Comparison of ENCODE assay signal across 16 cellular contexts in genomic region chr1:1479547-1480483, GRCh38. TPM values are rescaled to one million over a fixed set of nuclear protein-coding genes. Genes with fewer than 3 reads are reported as not detected.
"Had no signal": no experiment of that assay in that cellular context is flagged by ENCODE, and none has a peak within 500 bp of the region (broad histone marks: within the 10 kb centered on the region; RNA-seq: fewer than 3 reads in every experiment).

No MANE protein-coding gene starts in this region.

- H3K27ac ChIP-seq: colonic mucosa, psoas muscle, sigmoid colon, VCaP had no signal

- H3K27me3 Mint-ChIP-seq: activated CD4-positive, alpha-beta T cell treated with anti-CD3 and anti-CD28 coated beads for 36 hours; activated CD8-positive, alpha-beta T cell treated with anti-CD3 and anti-CD28 coated beads for 36 hours; naive B cell had no signal

- H3K4me3 ChIP-seq: colonic mucosa, lung, psoas muscle, sigmoid colon had no signal

- ATAC-seq: activated CD4-positive, alpha-beta T cell treated with anti-CD3 and anti-CD28 coated beads for 36 hours; activated CD8-positive, alpha-beta T cell treated with anti-CD3 and anti-CD28 coated beads for 36 hours; psoas muscle had no signal

- H3K9me3 ChIP-seq: colonic mucosa, psoas muscle, sigmoid colon had no signal

- H3K4me1 ChIP-seq: colonic mucosa, psoas muscle, sigmoid colon had no signal

- H3K9me3 Mint-ChIP-seq: activated CD8-positive, alpha-beta T cell treated with anti-CD3 and anti-CD28 coated beads for 36 hours; activated naive CD4-positive, alpha-beta T cell treated with anti-CD3 and anti-CD28 coated beads for 36 hours; activated T-helper 1 cell treated with anti-CD3 and anti-CD28 coated beads, Interleukin-12 subunit alpha, Interleukin-12 subunit beta, Interleukin-2, Interleukin-4 antibody, amounts not matched to agents 30 ng/mL and 10 ng/mL and 1 ng/mL, durations not matched to agents 14 hours and 24 hours and 36 hours; immature natural killer cell; naive B cell had no signal

- H3K4me3 Mint-ChIP-seq: activated CD4-positive, alpha-beta T cell treated with anti-CD3 and anti-CD28 coated beads for 36 hours; activated CD8-positive, alpha-beta T cell treated with anti-CD3 and anti-CD28 coated beads for 36 hours; activated naive CD4-positive, alpha-beta T cell treated with anti-CD3 and anti-CD28 coated beads for 36 hours; activated T-helper 1 cell treated with anti-CD3 and anti-CD28 coated beads, Interleukin-12 subunit alpha, Interleukin-12 subunit beta, Interleukin-2, Interleukin-4 antibody, amounts not matched to agents 30 ng/mL and 10 ng/mL and 1 ng/mL, durations not matched to agents 14 hours and 24 hours and 36 hours; immature natural killer cell had no signal

- H3K27me3 ChIP-seq: colonic mucosa, sigmoid colon had no signal

- H3K27ac Mint-ChIP-seq: activated CD4-positive, alpha-beta T cell treated with anti-CD3 and anti-CD28 coated beads for 36 hours; activated CD8-positive, alpha-beta T cell treated with anti-CD3 and anti-CD28 coated beads for 36 hours; activated naive CD4-positive, alpha-beta T cell treated with anti-CD3 and anti-CD28 coated beads for 36 hours; activated T-helper 1 cell treated with anti-CD3 and anti-CD28 coated beads, Interleukin-12 subunit alpha, Interleukin-12 subunit beta, Interleukin-2, Interleukin-4 antibody, amounts not matched to agents 30 ng/mL and 10 ng/mL and 1 ng/mL, durations not matched to agents 14 hours and 24 hours and 36 hours had no signal

- DNase-seq: activated CD4-positive, alpha-beta T cell treated with anti-CD3 and anti-CD28 coated beads for 36 hours; activated CD8-positive, alpha-beta memory T cell treated with anti-CD3 and anti-CD28 coated beads, Interleukin-2, amount 50 U/mL, for 4 hours; activated CD8-positive, alpha-beta T cell treated with anti-CD3 and anti-CD28 coated beads for 36 hours; activated naive CD4-positive, alpha-beta T cell treated with anti-CD3 and anti-CD28 coated beads for 36 hours; caudate nucleus; colonic mucosa; hypothalamus; immature natural killer cell; naive B cell; psoas muscle; SHP77 treated with DMSO at 0.1 percent for 48 hours; sigmoid colon; T-helper 9 cell had no signal

RNA-seq across cellular contexts. Expression of gene VWA1, which starts 44.3 kb away (rescaled TPM):
- polyA plus RNA-seq: immature natural killer cell had no signal

RNA-seq across cellular contexts. Expression of gene ANKRD65, which starts 58.7 kb away (rescaled TPM):
- total RNA-seq: activated CD4-positive, alpha-beta T cell treated with anti-CD3 and anti-CD28 coated beads for 36 hours; activated CD8-positive, alpha-beta T cell treated with anti-CD3 and anti-CD28 coated beads for 36 hours; activated naive CD4-positive, alpha-beta T cell treated with anti-CD3 and anti-CD28 coated beads for 36 hours had no signal
- polyA plus RNA-seq: immature natural killer cell had no signal
